Comparison of ENCODE assay signal across 15 cellular contexts in the genomic region with DNA sequence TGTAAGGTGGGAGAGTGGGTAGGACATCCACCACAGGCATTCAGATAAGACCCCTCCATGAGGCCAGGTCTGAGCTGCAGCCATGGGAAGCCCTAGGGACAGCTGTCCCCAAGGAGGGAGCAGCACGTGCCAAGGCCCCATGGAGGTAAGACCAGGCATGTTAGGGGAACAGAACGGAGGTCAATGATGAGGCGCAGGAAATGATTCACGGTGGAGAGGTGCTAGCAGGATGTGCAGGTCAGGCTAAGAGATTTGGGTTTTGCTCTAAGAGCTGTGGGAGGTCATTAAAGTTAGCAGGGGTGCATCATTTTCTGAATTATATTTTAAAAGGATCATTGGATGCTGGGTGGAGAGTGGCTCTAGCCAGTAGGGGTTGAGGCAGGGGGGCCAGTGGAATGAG.
"Had no signal": no experiment of that assay in that cellular context is flagged by ENCODE, and none has a peak within 500 bp of the region (broad histone marks: within the 10 kb centered on the region; RNA-seq: fewer than 3 reads in every experiment).

No MANE protein-coding gene starts in this region.

- H3K36me3 ChIP-seq: tibial artery had no signal

- H3K4me1 Mint-ChIP-seq: activated CD4-positive, alpha-beta T cell treated with anti-CD3 and anti-CD28 coated beads for 36 hours had no signal

- H3K27ac Mint-ChIP-seq: activated CD4-positive, alpha-beta T cell treated with anti-CD3 and anti-CD28 coated beads for 36 hours; activated T-cell treated with anti-CD3 and anti-CD28 coated beads, Interleukin-2, amount 50 U/mL, for 24 hours; nephron; T-helper 2 cell treated with Interferon-gamma antibody and Interleukin-4, amounts not matched to agents 5 μg/mL and 100 μg/mL, for 36 hours had no signal

- H3K27ac ChIP-seq: tibial artery had no signal

- H3K9me3 Mint-ChIP-seq: T-helper 2 cell treated with Interferon-gamma antibody and Interleukin-4, amounts not matched to agents 5 μg/mL and 100 μg/mL, for 36 hours had no signal

- H3K4me3 ChIP-seq: tibial artery had no signal

- DNase-seq: activated CD4-positive, alpha-beta T cell treated with anti-CD3 and anti-CD28 coated beads for 36 hours; activated CD4-positive, alpha-beta T cell treated with anti-CD3 and anti-CD28 coated beads, Interleukin-2, amount 50 U/mL, for 48 hours; activated effector memory CD4-positive, alpha-beta T cell treated with Interleukin-2 at 50 U/mL for 16 hours; activated naive CD4-positive, alpha-beta T cell treated with anti-CD3 and anti-CD28 coated beads, Interleukin-2, amount 50 U/mL, for 16 hours; activated T-cell treated with anti-CD3 and anti-CD28 coated beads, Interleukin-2, amount 50 U/mL, for 24 hours; amniotic stem cell; erythroblast; hypothalamus; midbrain; stimulated activated CD4-positive, alpha-beta T cell treated with anti-CD3 and anti-CD28 coated beads, Interleukin-2, amount 100 ng/mL, for 24 hours; stimulated activated naive CD8-positive, alpha-beta T cell treated with anti-CD3 and anti-CD28 coated beads, Interleukin-15, Interleukin-2, amounts not matched to agents 100 U/mL and 50 U/mL, for 24 hours; substantia nigra had no signal

- ATAC-seq: activated CD4-positive, alpha-beta T cell treated with anti-CD3 and anti-CD28 coated beads for 36 hours; stimulated activated naive CD8-positive, alpha-beta T cell treated with anti-CD3 and anti-CD28 coated beads, Interleukin-15, Interleukin-2, amounts not matched to agents 100 U/mL and 50 U/mL, for 24 hours had no signal

- H3K4me3 Mint-ChIP-seq: activated CD4-positive, alpha-beta T cell treated with anti-CD3 and anti-CD28 coated beads for 36 hours; activated T-cell treated with anti-CD3 and anti-CD28 coated beads, Interleukin-2, amount 50 U/mL, for 24 hours; nephron; T-helper 2 cell treated with Interferon-gamma antibody and Interleukin-4, amounts not matched to agents 5 μg/mL and 100 μg/mL, for 36 hours had no signal

- H3K27me3 Mint-ChIP-seq: activated T-cell treated with anti-CD3 and anti-CD28 coated beads, Interleukin-2, amount 50 U/mL, for 24 hours had no signal
